In genomic region chr12:95335948-95336347, GRCh38 we compare ENCODE assay signal across 11 cellular contexts.
DNase-seq lines count a peak whose midpoint lies in the region; ATAC-seq and TF ChIP-seq lines count a peak whose summit lies in the region.
"Had no signal": no experiment of that assay in that cellular context is flagged by ENCODE, and none has a peak within 500 bp of the region (broad histone marks: within the 10 kb centered on the region; RNA-seq: fewer than 3 reads in every experiment).

No MANE protein-coding gene starts in this region.

- peaks cover 27% of the 10 kb centered on the region for H3F3A ChIP-seq in GM23248 (ENCODE audit: insufficient read depth)

- TF ChIP-seq CTCF in VCaP (conservative IDR thresholded peaks at IDR 0.05) (no peak), foreskin fibroblast (IDR thresholded peaks at IDR 0.05; ENCODE audit: low read depth, low read length) (no peak), psoas muscle (IDR thresholded peaks at IDR 0.05) (no peak)

- no peaks in the 10 kb centered on the region for H3K9me2 ChIP-seq in GM23248 (ENCODE audit: insufficient read depth)

- H4K20me1 ChIP-seq in GM23248 (ENCODE audit: insufficient read depth): no peaks in the 10 kb centered on the region

- H3K4me2 ChIP-seq in GM23248 (ENCODE audit: unreplicated experiment): peak overlapping the region; percentile 75

- in situ Hi-C loops in GM23248 (cut with MboI): loop anchor here (5.0 to 25.0 kb wide), 5 partner anchors 111 to 1199 kb away; partner anchors contain the start of gene PLXNC1

- no peaks in the 10 kb centered on the region for H3K36me3 ChIP-seq in GM23248 (ENCODE audit: low read depth)
- no peaks in the 10 kb centered on the region for H3K36me3 ChIP-seq in psoas muscle (ENCODE audit: insufficient read depth in 1 of 2, low read depth in 1 of 2)
- H3K36me3 ChIP-seq: SJSA1 had no signal

- DNase-seq in GM23248 (no peak), foreskin fibroblast (no peak), psoas muscle (no peak), NCI-H2107 treated with DMSO at 0.1 percent for 48 hours (lab: John Stamatoyannopoulos, UW; ENCODE audit: unreplicated experiment) (no peak), D341Med (ENCODE audit: low spot score) (no peak)
- no peak for DNase-seq in activated effector memory CD4-positive, alpha-beta T cell treated with anti-CD3 and anti-CD28 coated beads, Interleukin-2, amount 50 U/mL, for 16 hours
- DNase-seq: activated effector memory CD4-positive, alpha-beta T cell treated with Interleukin-2 at 50 U/mL for 16 hours; effector memory CD4-positive, alpha-beta T cell had no signal

- intact Hi-C loops in psoas muscle (cut with DNase I): loop anchor here (1.0 to 10.0 kb wide), 4 partner anchors 196 to 791 kb away; no protein-coding TSS in a partner anchor

- H3K4me3 ChIP-seq in GM23248 (peak overlapping the region; percentile 43; the same call in 1 of the 2 replicates), foreskin fibroblast (ENCODE audit: low read depth in 1 of 2, low read length in 2 of 2) (peak overlapping the region; percentile 7 to 19), psoas muscle (peak overlapping the region; percentile 39)
- H3K4me3 ChIP-seq: SJSA1 had no signal

- peak overlapping the region; percentile 73 for H2AFZ ChIP-seq in GM23248

- H3K4me1 ChIP-seq in GM23248 (ENCODE audit: insufficient read depth): peaks cover 36% of the 10 kb centered on the region
- peaks cover 5% of the 10 kb centered on the region for H3K4me1 ChIP-seq in psoas muscle

- H3K27ac ChIP-seq in GM23248 (no peak overlapping the region), VCaP (peak overlapping the region; percentile 74), psoas muscle (peak overlapping the region; percentile 39)
- H3K27ac ChIP-seq: SJSA1 had no signal

- H3K9ac ChIP-seq in GM23248: no peak overlapping the region

- 14 to 19% methylated on average over 4 of the region's 4 CpGs for WGBS in GM23248 (ENCODE audit: low coverage in 1 of 2, low lambda C conversion rate in 2 of 2, missing lambda C conversion rate in 2 of 2), 2 experiments
- WGBS in psoas muscle, 3 donors: 17 to 34% (median 20%) methylated on average over 4 of the region's 4 CpGs

- H3K79me2 ChIP-seq in GM23248 (ENCODE audit: insufficient read depth): no peaks in the 10 kb centered on the region

- H3K27me3 ChIP-seq in GM23248 (replicated peaks; ENCODE audit: insufficient read depth) (no peaks in the 10 kb centered on the region), psoas muscle (ENCODE audit: insufficient read depth in 3 of 3, low read length in 2 of 3) (no peaks in the 10 kb centered on the region)
- H3K27me3 ChIP-seq: SJSA1 had no signal

- H3K9me3 ChIP-seq in GM23248 (ENCODE audit: low read depth) (no peaks in the 10 kb centered on the region), psoas muscle (no peaks in the 10 kb centered on the region)
- H3K9me3 ChIP-seq: SJSA1 had no signal

- ATAC-seq in psoas muscle (no peak), GM19467 (IDR thresholded peaks at IDR 0.05; ENCODE audit: unreplicated experiment) (no peak)
